8 cellular contexts compared by ENCODE assay signal in genomic region chr5:58582004-58582403, GRCh38. TPM values are rescaled to one million over a fixed set of nuclear protein-coding genes. Genes with fewer than 3 reads are reported as not detected.
DNase-seq lines count a peak whose midpoint lies in the region; ATAC-seq, FAIRE-seq and TF ChIP-seq lines count a peak whose summit lies in the region.

No MANE protein-coding gene starts in this region.

- peaks cover 3 to 17% (median 14%) of the 10 kb centered on the region in 4 donors for H3K4me1 ChIP-seq in liver (ENCODE audit: control insufficient read depth in 4 of 4, insufficient read depth in 4 of 4, low read length in 3 of 4)

- H3K9ac ChIP-seq in liver (ENCODE audit: low read depth in 1 of 2, low read length in 2 of 2) = no peak overlapping the region

- WGBS in liver = 2% methylated on average over 17 of the region's 17 CpGs

- DNase-seq in D341Med (ENCODE audit: low spot score) (peak; percentile 71), NCI-H187 (lab: John Stamatoyannopoulos, UW) (peak; percentile 60 to 74), astrocyte of the hippocampus (ENCODE audit: low read depth, low spot score) (peak; percentile 6), urothelium cell line (ENCODE audit: low spot score) (peak; percentile 49), GM19238 (ENCODE audit: insufficient read length, low spot score) (no peak)

- no peak for TF ChIP-seq CTCF in liver (IDR thresholded peaks at IDR 0.05; ENCODE audit: low read depth, low read length, missing input control)

- H3K4me3 ChIP-seq in liver (ENCODE audit: low read depth in 1 of 3, low read length in 3 of 3) = peak overlapping the region; percentile 52 to 75 (median 67)

- H3K36me3 ChIP-seq in liver (ENCODE audit: control insufficient read depth in 4 of 4, insufficient read depth in 3 of 4, low read depth in 1 of 4, low read length in 3 of 4) = no peaks in the 10 kb centered on the region

- no peaks in the 10 kb centered on the region for H3K9me3 ChIP-seq in liver (ENCODE audit: control insufficient read depth in 4 of 4, low read length in 3 of 4)

- peak; percentile 56 for FAIRE-seq in urothelium cell line (lab: Jason Lieb, UNC)

- peaks cover 0 to 3% (median 0%) of the 10 kb centered on the region in 4 donors for H3K27me3 ChIP-seq in liver (ENCODE audit: control insufficient read depth in 4 of 4, insufficient read depth in 4 of 4, low read length in 3 of 4)

- ATAC-seq in activated CD4-positive, CD25-positive, alpha-beta regulatory T cell treated with anti-CD3 and anti-CD28 coated beads, Interleukin-2, amount 50 U/mL, for 24 hours = no peak
- no peak for ATAC-seq in GM18861 (IDR thresholded peaks at IDR 0.05; ENCODE audit: unreplicated experiment)

- no peak overlapping the region for H3K27ac ChIP-seq in liver (ENCODE audit: low read depth in 1 of 2, low read length in 2 of 2)

- no peak for TF ChIP-seq RAD21 in liver (IDR thresholded peaks at IDR 0.05)

TF ChIP-seq in liver, 16 proteins besides CTCF, POLR2A, EP300 and RAD21:
- TF ChIP-seq ATF3 (IDR thresholded peaks at IDR 0.05) (no peak), HNF4G (IDR thresholded peaks at IDR 0.05) (no peak), FOXA1 (IDR thresholded peaks at IDR 0.05) (no peak), MAX (IDR thresholded peaks at IDR 0.05) (no peak), FOXA2 (IDR thresholded peaks at IDR 0.05) (no peak), REST (IDR thresholded peaks at IDR 0.05) (no peak), RXRA (IDR thresholded peaks at IDR 0.05) (no peak), JUND (IDR thresholded peaks at IDR 0.05) (no peak), EGR1 (IDR thresholded peaks at IDR 0.05; ENCODE audit: low read depth in 2 of 2) (no peak), ZBTB33 (IDR thresholded peaks at IDR 0.05) (no peak), GABPA (IDR thresholded peaks at IDR 0.05 in 1 of 2, conservative IDR thresholded peaks at IDR 0.05 in 1 of 2) (no peak), SP1 (IDR thresholded peaks at IDR 0.05) (no peak), NR2F2 (IDR thresholded peaks at IDR 0.05) (no peak), TAF1 (conservative IDR thresholded peaks at IDR 0.05) (no peak), YY1 (IDR thresholded peaks at IDR 0.05) (no peak)
TF ChIP-seq in liver: peak in this region for 0.

RNA-seq across cellular contexts. Expression of gene RAB3C, which starts 0.9 kb away (rescaled TPM):
- total RNA-seq in liver = 1 to 10 TPM in 1 of 2 donors, under 1 TPM in 1; 0.84 to 1.8 TPM
- polyA plus RNA-seq in liver = 1 to 10 TPM in 1 of 2 donors, under 1 TPM in 1; 0.72 to 4.6 TPM
